ENCODE assay signal across 1 cellular context in genomic region chr19:19192910-19193423, GRCh38.
TF ChIP-seq lines count a peak whose summit lies in the region.

No MANE protein-coding gene starts in this region.

TF ChIP-seq in GM12878, 131 proteins besides CTCF, POLR2A, EP300 and RAD21 (continues in another document):
- TF ChIP-seq IKZF1 (conservative IDR thresholded peaks at IDR 0.05), result no peak
- TF ChIP-seq RBBP5 (conservative IDR thresholded peaks at IDR 0.05), result no peak
- no peak for TF ChIP-seq ZBTB11 (CRISPR knock-in tag; IDR thresholded peaks at IDR 0.05)
- no peak for TF ChIP-seq IRF5 (IDR thresholded peaks at IDR 0.05; ENCODE audit: borderline replicate concordance)
- TF ChIP-seq BHLHE40 (IDR thresholded peaks at IDR 0.05; ENCODE audit: borderline replicate concordance in 1 of 2, low read depth in 2 of 2, low read length in 1 of 2), result peak; percentile 78 to 88
- TF ChIP-seq PKNOX1 (IDR thresholded peaks at IDR 0.05), result peak; percentile 92
- TF ChIP-seq BRCA1 (IDR thresholded peaks at IDR 0.05; ENCODE audit: low read depth, low read length), result no peak
- TF ChIP-seq POLR2AphosphoS5 (IDR thresholded peaks at IDR 0.05; ENCODE audit: low read length), result no peak
- TF ChIP-seq SUPT20H (IDR thresholded peaks at IDR 0.05; ENCODE audit: borderline replicate concordance, control insufficient read depth, low read depth, low read length), result no peak
- no peak; the same call in 1 of the 2 replicates for TF ChIP-seq CHD2 (IDR thresholded peaks at IDR 0.05; ENCODE audit: borderline replicate concordance, low read depth, low read length)
- no peak for TF ChIP-seq ZNF687 (IDR thresholded peaks at IDR 0.05)
- TF ChIP-seq RUNX3 (IDR thresholded peaks at IDR 0.05; ENCODE audit: low read length), result 0 out of 2 replicates have a peak, but pooled peaks have one; percentile 9
- no peak for TF ChIP-seq ATF2 (IDR thresholded peaks at IDR 0.05; ENCODE audit: low read length)
- no peak for TF ChIP-seq E4F1 (IDR thresholded peaks at IDR 0.05; ENCODE audit: borderline replicate concordance, partially characterized antibody)
- peak; percentile 62 for TF ChIP-seq PBX3 (IDR thresholded peaks at IDR 0.05; ENCODE audit: insufficient replicate concordance, low read depth, low read length)
- no peak for TF ChIP-seq NBN (IDR thresholded peaks at IDR 0.05)
- TF ChIP-seq IRF4 (IDR thresholded peaks at IDR 0.05; ENCODE audit: low read depth, low read length), result no peak
- no peak for TF ChIP-seq USF2 (IDR thresholded peaks at IDR 0.05; ENCODE audit: borderline replicate concordance, low read depth, low read length)
- TF ChIP-seq SP1 (IDR thresholded peaks at IDR 0.05; ENCODE audit: low read depth, low read length), result no peak
- no peak for TF ChIP-seq MAX (IDR thresholded peaks at IDR 0.05; ENCODE audit: low read depth, low read length)
- no peak for TF ChIP-seq SPI1 (IDR thresholded peaks at IDR 0.05; ENCODE audit: borderline replicate concordance, insufficient read depth, low read depth, low read length)
- TF ChIP-seq SMARCA5 (IDR thresholded peaks at IDR 0.05), result 0 out of 2 replicates have a peak, but pooled peaks have one; percentile 16
- no peak for TF ChIP-seq BCL11A (IDR thresholded peaks at IDR 0.05; ENCODE audit: low read depth, low read length)
- peak; percentile 53; the same call in 1 of the 2 replicates for TF ChIP-seq NKRF (conservative IDR thresholded peaks at IDR 0.05)
- no peak for TF ChIP-seq ASH2L (IDR thresholded peaks at IDR 0.05; ENCODE audit: borderline replicate concordance, low read depth)
- TF ChIP-seq PML (IDR thresholded peaks at IDR 0.05; ENCODE audit: low read length), result peak; percentile 41; the same call in 1 of the 2 replicates
- TF ChIP-seq ELK1 (IDR thresholded peaks at IDR 0.05; ENCODE audit: low read depth, low read length), result no peak
- TF ChIP-seq USF1 (IDR thresholded peaks at IDR 0.05; ENCODE audit: borderline replicate concordance, extremely low read length, insufficient read depth, low read depth, low read length), result no peak
- TF ChIP-seq MEF2B (IDR thresholded peaks at IDR 0.05; ENCODE audit: partially characterized antibody, poor library complexity, severe bottlenecking), result no peak
- peak; percentile 65; the same call in 1 of the 2 replicates for TF ChIP-seq TAF1 (IDR thresholded peaks at IDR 0.05; ENCODE audit: borderline replicate concordance, low read depth, low read length)
